ENCODE assay signal across 8 cellular contexts in genomic region chr9:1869843-1870242, GRCh38.
DNase-seq lines count a peak whose midpoint lies in the region; ATAC-seq lines count a peak whose summit lies in the region.

No MANE protein-coding gene starts in this region.

- H3K4me3 Mint-ChIP-seq in activated CD4-positive, alpha-beta memory T cell treated with anti-CD3 and anti-CD28 coated beads for 36 hours: no peak overlapping the region
- no peak overlapping the region for H3K4me3 Mint-ChIP-seq in activated CD4-positive, alpha-beta memory T cell treated with anti-CD3 and anti-CD28 coated beads, Interleukin-2, amount 10 ng/mL, durations not matched to agents 7 days and 5 days

- H3K27me3 Mint-ChIP-seq in activated CD4-positive, alpha-beta memory T cell treated with anti-CD3 and anti-CD28 coated beads for 36 hours: peaks cover 30% of the 10 kb centered on the region
- H3K27me3 Mint-ChIP-seq in activated CD4-positive, alpha-beta memory T cell treated with anti-CD3 and anti-CD28 coated beads, Interleukin-2, amount 10 ng/mL, durations not matched to agents 7 days and 5 days: peaks cover 45% of the 10 kb centered on the region

- peaks cover under 1% of the 10 kb centered on the region for H3K9me3 Mint-ChIP-seq in activated CD4-positive, alpha-beta memory T cell treated with anti-CD3 and anti-CD28 coated beads for 36 hours
- no peaks in the 10 kb centered on the region for H3K9me3 Mint-ChIP-seq in activated CD4-positive, alpha-beta memory T cell treated with anti-CD3 and anti-CD28 coated beads, Interleukin-2, amount 10 ng/mL, durations not matched to agents 7 days and 5 days

- peak; percentile 45 for DNase-seq in activated CD4-positive, alpha-beta memory T cell treated with anti-CD3 and anti-CD28 coated beads for 36 hours
- no peak for DNase-seq in activated CD4-positive, alpha-beta memory T cell treated with anti-CD3 and anti-CD28 coated beads, Interleukin-2, amount 10 ng/mL, durations not matched to agents 7 days and 5 days
- DNase-seq in SW480 (ENCODE audit: low spot score) (peak; percentile 29), iPS DF 6.9 (ENCODE audit: low read depth, low spot score) (peak; percentile 57), kidney glomerular epithelial cell (lab: John Stamatoyannopoulos, UW) (no peak), epidermal melanocyte (ENCODE audit: insufficient read length, low spot score) (no peak)

- ATAC-seq in GM21367 (IDR thresholded peaks at IDR 0.05; ENCODE audit: unreplicated experiment) (peak; percentile 84), HG03521 (IDR thresholded peaks at IDR 0.05; ENCODE audit: unreplicated experiment) (peak; percentile 91)

- no peak overlapping the region for H3K27ac ChIP-seq in iPS DF 6.9 (ENCODE audit: low read length)

- POLR2A ChIA-PET in activated CD4-positive, alpha-beta memory T cell treated with anti-CD3 and anti-CD28 coated beads for 36 hours (lab: Charles Lee): no interaction called here
- POLR2A ChIA-PET in activated CD4-positive, alpha-beta memory T cell treated with anti-CD3 and anti-CD28 coated beads, Interleukin-2, amount 10 ng/mL, durations not matched to agents 7 days and 5 days (lab: Charles Lee): no interaction called here

- WGBS in iPS DF 6.9 (ENCODE audit: insufficient coverage, insufficient read length): no CpG with 5 or more reads among the region's 6 CpGs

- H3K36me3 ChIP-seq in iPS DF 6.9 (ENCODE audit: control insufficient read depth, insufficient read depth, low read length): no peaks in the 10 kb centered on the region

- CTCF ChIA-PET in activated CD4-positive, alpha-beta memory T cell treated with anti-CD3 and anti-CD28 coated beads for 36 hours (lab: Charles Lee): interaction anchor here (0.6 to 2.6 kb wide), 7 partner anchors 10 to 944 kb away, joined by 3 to 9 read pairs (median 3); no protein-coding TSS in a partner anchor
- CTCF ChIA-PET in activated CD4-positive, alpha-beta memory T cell treated with anti-CD3 and anti-CD28 coated beads, Interleukin-2, amount 10 ng/mL, durations not matched to agents 7 days and 5 days (lab: Charles Lee): no interaction called here

- H3K36me3 Mint-ChIP-seq in activated CD4-positive, alpha-beta memory T cell treated with anti-CD3 and anti-CD28 coated beads for 36 hours: peaks cover under 1% of the 10 kb centered on the region
- no peaks in the 10 kb centered on the region for H3K36me3 Mint-ChIP-seq in activated CD4-positive, alpha-beta memory T cell treated with anti-CD3 and anti-CD28 coated beads, Interleukin-2, amount 10 ng/mL, durations not matched to agents 7 days and 5 days (ENCODE audit: low read depth)

- intact Hi-C loops in activated CD4-positive, alpha-beta memory T cell treated with anti-CD3 and anti-CD28 coated beads for 36 hours (cut with micrococcal nuclease): no loop called here

- H3K4me3 ChIP-seq in iPS DF 6.9 (ENCODE audit: low read length): no peak overlapping the region

- H3K27ac Mint-ChIP-seq in activated CD4-positive, alpha-beta memory T cell treated with anti-CD3 and anti-CD28 coated beads for 36 hours: no peak overlapping the region
- no peak overlapping the region for H3K27ac Mint-ChIP-seq in activated CD4-positive, alpha-beta memory T cell treated with anti-CD3 and anti-CD28 coated beads, Interleukin-2, amount 10 ng/mL, durations not matched to agents 7 days and 5 days

- H3K9me3 ChIP-seq in iPS DF 6.9 (ENCODE audit: control insufficient read depth, insufficient read depth, low read length): no peaks in the 10 kb centered on the region

- no peaks in the 10 kb centered on the region; the same call in 1 of the 2 replicates for H3K4me1 ChIP-seq in iPS DF 6.9 (ENCODE audit: control insufficient read depth, insufficient read depth, low read length)

- H3K4me1 Mint-ChIP-seq in activated CD4-positive, alpha-beta memory T cell treated with anti-CD3 and anti-CD28 coated beads for 36 hours (ENCODE audit: low read depth): peaks cover 18% of the 10 kb centered on the region
- peaks cover 7% of the 10 kb centered on the region for H3K4me1 Mint-ChIP-seq in activated CD4-positive, alpha-beta memory T cell treated with anti-CD3 and anti-CD28 coated beads, Interleukin-2, amount 10 ng/mL, durations not matched to agents 7 days and 5 days

- H3K27me3 ChIP-seq in iPS DF 6.9 (ENCODE audit: control insufficient read depth, insufficient read depth, low read length): no peaks in the 10 kb centered on the region

Comparison
In these comparisons a context has a peak if more than half of its experiments do, and no peak if none do; other contexts are left out.
1. DNase-seq: peak in activated CD4-positive, alpha-beta memory T cell treated with anti-CD3 and anti-CD28 coated beads for 36 hours (single experiment), SW480 (single experiment) and iPS DF 6.9 (single experiment); none in activated CD4-positive, alpha-beta memory T cell treated with anti-CD3 and anti-CD28 coated beads, Interleukin-2, amount 10 ng/mL, durations not matched to agents 7 days and 5 days (single experiment), kidney glomerular epithelial cell (single experiment) and epidermal melanocyte (single experiment).